In the genomic region with DNA sequence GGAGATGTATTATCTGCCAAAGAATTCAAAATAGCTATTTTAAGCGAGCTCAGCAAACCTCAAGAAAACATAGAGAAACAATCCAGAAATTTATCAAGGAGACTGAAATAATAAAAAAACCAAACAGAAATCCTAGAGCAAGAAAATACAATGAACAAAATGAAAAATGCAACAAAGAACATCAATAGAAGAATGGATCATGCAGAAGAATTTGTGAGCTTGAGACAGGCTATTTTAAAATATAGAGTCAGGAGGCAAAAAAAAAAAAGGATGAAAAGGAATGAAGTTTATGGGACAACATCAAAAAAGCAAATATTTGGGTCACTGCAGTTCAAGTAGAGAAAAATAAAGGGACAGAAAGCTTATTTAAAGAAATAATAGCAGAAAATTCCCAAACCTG, we compare ENCODE assay signal across 9 cellular contexts.
"Had no signal": no experiment of that assay in that cellular context is flagged by ENCODE, and none has a peak within 500 bp of the region (broad histone marks: within the 10 kb centered on the region; RNA-seq: fewer than 3 reads in every experiment).

No MANE protein-coding gene starts in this region.

- DNase-seq: H9, HCEC 1CT, IMR-90, KBM-7 had no signal

- H2AFZ ChIP-seq: GM23338 had no signal

- H3K27ac Mint-ChIP-seq: GM23338, H9 had no signal

- H3K4me2 ChIP-seq: GM23338, KMS-11 had no signal

- ATAC-seq: GM23338 had no signal

- H3K27ac ChIP-seq: HL-60, KMS-11 had no signal

- H3K9me3 Mint-ChIP-seq: GM23338, H9 had no signal

- H3K4me1 Mint-ChIP-seq: GM23338, H9 had no signal

- H3K4me3 ChIP-seq: GM23338 had no signal

- FAIRE-seq: H1, H54 had no signal

- H3K4me3 Mint-ChIP-seq: GM23338, H9 had no signal

- H3K9ac ChIP-seq: KMS-11 had no signal
